In the genomic region with DNA sequence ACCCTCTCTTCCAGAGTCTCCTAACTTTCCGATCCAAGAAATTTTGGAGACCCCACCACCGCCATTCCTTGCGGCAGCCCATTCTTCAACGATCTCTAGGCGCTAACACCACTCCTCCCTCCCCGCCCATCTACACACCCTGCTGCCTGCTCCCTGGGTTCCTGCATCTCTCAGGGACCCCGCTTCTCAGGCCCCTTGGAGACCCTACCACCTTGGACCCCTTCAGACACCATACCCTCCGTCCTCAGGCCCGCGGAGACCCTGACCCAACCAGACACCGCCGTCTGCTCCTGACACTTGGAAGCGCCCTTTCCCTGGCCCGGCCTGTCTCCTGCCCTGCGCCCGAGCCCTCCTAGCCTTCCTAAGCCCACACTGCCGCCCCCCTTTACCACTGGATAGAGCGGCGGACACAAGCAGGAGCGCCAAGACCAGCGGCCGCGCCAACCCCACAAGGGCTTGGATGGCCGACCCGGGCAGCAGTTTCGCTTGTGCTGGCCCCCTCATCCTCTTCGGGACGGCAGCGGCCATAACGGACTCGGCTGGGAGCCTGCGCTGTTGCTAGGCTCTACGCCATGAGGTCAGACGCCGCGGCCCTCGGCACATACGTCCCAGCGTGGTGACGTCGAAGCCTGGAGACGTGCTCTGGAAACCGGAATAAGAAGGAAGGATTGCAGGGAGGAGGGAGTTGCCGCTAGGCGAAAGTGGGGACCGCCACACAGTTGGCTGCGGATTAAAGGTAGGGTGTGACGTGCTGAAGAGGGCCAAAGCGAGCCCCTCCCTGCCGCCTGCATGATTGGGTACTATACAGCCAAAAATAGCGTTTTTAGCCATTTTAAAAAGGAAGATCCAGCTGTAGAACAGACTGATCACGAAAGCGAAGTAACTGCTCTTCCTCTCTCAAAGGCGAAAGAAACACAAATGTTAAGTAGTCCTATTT, we compare ENCODE assay signal across 1 cellular context.
TF ChIP-seq lines count a peak whose summit lies in the region.

Gene C5orf15, minus strand, starts transcription at position 569 of the 937 bp plus-strand sequence. Its CDS starts 41 bp downstream, at position 528.

TF ChIP-seq in K562, 482 proteins besides CTCF, POLR2A, EP300 and RAD21 (continued from another document and continues in another):
- TF ChIP-seq AFF1 (IDR thresholded peaks at IDR 0.05; ENCODE audit: low read depth in 1 of 2, partially characterized antibody in 2 of 2) = no peak
- no peak for TF ChIP-seq RNF219 (CRISPR knock-in tag; IDR thresholded peaks at IDR 0.05)
- TF ChIP-seq MEIS2 (IDR thresholded peaks at IDR 0.05; ENCODE audit: partially characterized antibody) = no peak
- TF ChIP-seq NCOR1 (IDR thresholded peaks at IDR 0.05) = no peak
- TF ChIP-seq RNF2 (IDR thresholded peaks at IDR 0.05) = no peak
- 0 out of 2 replicates have a peak, but pooled peaks have one; percentile 17 for TF ChIP-seq TRIM28 (IDR thresholded peaks at IDR 0.05)
- TF ChIP-seq E2F3 (CRISPR knock-in tag; IDR thresholded peaks at IDR 0.05) = no peak
- TF ChIP-seq HDAC8 (tag; IDR thresholded peaks at IDR 0.05) = no peak
- TF ChIP-seq GTF2E2 (tag; IDR thresholded peaks at IDR 0.05) = no peak; the same call in none of the 2 replicates
- no peak for TF ChIP-seq ZNF518B (CRISPR knock-in tag; IDR thresholded peaks at IDR 0.05)
- no peak for TF ChIP-seq ELF4 (CRISPR knock-in tag; IDR thresholded peaks at IDR 0.05)
- TF ChIP-seq POLR2G (IDR thresholded peaks at IDR 0.05; ENCODE audit: low read depth, low read length) = peak; percentile 96
- no peak for TF ChIP-seq MGA (IDR thresholded peaks at IDR 0.05)
- TF ChIP-seq CBFA2T2 (conservative IDR thresholded peaks at IDR 0.05) = no peak
- TF ChIP-seq, protein P1, sequence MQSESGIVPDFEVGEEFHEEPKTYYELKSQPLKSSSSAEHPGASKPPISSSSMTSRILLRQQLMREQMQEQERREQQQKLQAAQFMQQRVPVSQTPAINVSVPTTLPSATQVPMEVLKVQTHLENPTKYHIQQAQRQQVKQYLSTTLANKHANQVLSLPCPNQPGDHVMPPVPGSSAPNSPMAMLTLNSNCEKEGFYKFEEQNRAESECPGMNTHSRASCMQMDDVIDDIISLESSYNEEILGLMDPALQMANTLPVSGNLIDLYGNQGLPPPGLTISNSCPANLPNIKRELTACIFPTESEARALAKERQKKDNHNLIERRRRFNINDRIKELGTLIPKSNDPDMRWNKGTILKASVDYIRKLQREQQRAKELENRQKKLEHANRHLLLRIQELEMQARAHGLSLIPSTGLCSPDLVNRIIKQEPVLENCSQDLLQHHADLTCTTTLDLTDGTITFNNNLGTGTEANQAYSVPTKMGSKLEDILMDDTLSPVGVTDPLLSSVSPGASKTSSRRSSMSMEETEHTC (IDR thresholded peaks at IDR 0.05) = no peak
- TF ChIP-seq, protein P2, sequence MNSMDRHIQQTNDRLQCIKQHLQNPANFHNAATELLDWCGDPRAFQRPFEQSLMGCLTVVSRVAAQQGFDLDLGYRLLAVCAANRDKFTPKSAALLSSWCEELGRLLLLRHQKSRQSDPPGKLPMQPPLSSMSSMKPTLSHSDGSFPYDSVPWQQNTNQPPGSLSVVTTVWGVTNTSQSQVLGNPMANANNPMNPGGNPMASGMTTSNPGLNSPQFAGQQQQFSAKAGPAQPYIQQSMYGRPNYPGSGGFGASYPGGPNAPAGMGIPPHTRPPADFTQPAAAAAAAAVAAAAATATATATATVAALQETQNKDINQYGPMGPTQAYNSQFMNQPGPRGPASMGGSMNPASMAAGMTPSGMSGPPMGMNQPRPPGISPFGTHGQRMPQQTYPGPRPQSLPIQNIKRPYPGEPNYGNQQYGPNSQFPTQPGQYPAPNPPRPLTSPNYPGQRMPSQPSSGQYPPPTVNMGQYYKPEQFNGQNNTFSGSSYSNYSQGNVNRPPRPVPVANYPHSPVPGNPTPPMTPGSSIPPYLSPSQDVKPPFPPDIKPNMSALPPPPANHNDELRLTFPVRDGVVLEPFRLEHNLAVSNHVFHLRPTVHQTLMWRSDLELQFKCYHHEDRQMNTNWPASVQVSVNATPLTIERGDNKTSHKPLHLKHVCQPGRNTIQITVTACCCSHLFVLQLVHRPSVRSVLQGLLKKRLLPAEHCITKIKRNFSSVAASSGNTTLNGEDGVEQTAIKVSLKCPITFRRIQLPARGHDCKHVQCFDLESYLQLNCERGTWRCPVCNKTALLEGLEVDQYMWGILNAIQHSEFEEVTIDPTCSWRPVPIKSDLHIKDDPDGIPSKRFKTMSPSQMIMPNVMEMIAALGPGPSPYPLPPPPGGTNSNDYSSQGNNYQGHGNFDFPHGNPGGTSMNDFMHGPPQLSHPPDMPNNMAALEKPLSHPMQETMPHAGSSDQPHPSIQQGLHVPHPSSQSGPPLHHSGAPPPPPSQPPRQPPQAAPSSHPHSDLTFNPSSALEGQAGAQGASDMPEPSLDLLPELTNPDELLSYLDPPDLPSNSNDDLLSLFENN (IDR thresholded peaks at IDR 0.05; ENCODE audit: low read depth in 2 of 2, low read length in 2 of 2) = no peak
- no peak for TF ChIP-seq ZNF24 (IDR thresholded peaks at IDR 0.05)
